Comparison of ENCODE assay signal across 1 cellular context in genomic region chr9:36503172-36504153, GRCh38.
TF ChIP-seq lines count a peak whose summit lies in the region.

No MANE protein-coding gene starts in this region.

TF ChIP-seq in HepG2, 621 proteins besides CTCF, POLR2A, EP300 and RAD21 (continued from another document and continues in another):
- no peak for TF ChIP-seq GABPA (IDR thresholded peaks at IDR 0.05; ENCODE audit: low read depth, low read length)
- peak; percentile 44; the same call in 1 of the 2 replicates for TF ChIP-seq GABPA (CRISPR knock-in tag; IDR thresholded peaks at IDR 0.05; ENCODE audit: low read depth)
- TF ChIP-seq ELF1 (CRISPR knock-in tag; IDR thresholded peaks at IDR 0.05) = 0 out of 2 replicates have a peak, but pooled peaks have one; percentile 32
- peak; percentile 29; the same call in 1 of the 2 replicates for TF ChIP-seq NFE2 (CRISPR knock-in tag; IDR thresholded peaks at IDR 0.05)
- no peak for TF ChIP-seq TSC22D2 (CRISPR knock-in tag; IDR thresholded peaks at IDR 0.05; ENCODE audit: borderline replicate concordance)
- no peak for TF ChIP-seq HES4 (CRISPR knock-in tag; IDR thresholded peaks at IDR 0.05; ENCODE audit: borderline replicate concordance)
- no peak for TF ChIP-seq ZNF781 (CRISPR knock-in tag; IDR thresholded peaks at IDR 0.05; ENCODE audit: borderline replicate concordance, not compliant biosample characterization)
- TF ChIP-seq ZNF709 (CRISPR knock-in tag; IDR thresholded peaks at IDR 0.05) = no peak
- TF ChIP-seq CCAR2 (optimal IDR thresholded peaks at IDR 0.05; ENCODE audit: low read depth, low read length) = no peak
- TF ChIP-seq ZFP62 (CRISPR knock-in tag; IDR thresholded peaks at IDR 0.05) = no peak
- peak; percentile 27; the same call in 1 of the 2 replicates for TF ChIP-seq MED1 (CRISPR knock-in tag; IDR thresholded peaks at IDR 0.05)
- TF ChIP-seq ZFP91 (CRISPR knock-in tag; IDR thresholded peaks at IDR 0.05; ENCODE audit: borderline replicate concordance) = no peak
- TF ChIP-seq SMARCE1 (IDR thresholded peaks at IDR 0.05; ENCODE audit: borderline replicate concordance) = no peak
- peak; percentile 76 for TF ChIP-seq ZNF121 (CRISPR knock-in tag; IDR thresholded peaks at IDR 0.05)
- TF ChIP-seq DDIT3 (CRISPR knock-in tag; IDR thresholded peaks at IDR 0.05) = no peak
- TF ChIP-seq LRRFIP1 (CRISPR knock-in tag; conservative IDR thresholded peaks at IDR 0.05) = no peak
- no peak for TF ChIP-seq YEATS2 (CRISPR knock-in tag; IDR thresholded peaks at IDR 0.05; ENCODE audit: borderline replicate concordance)
- 0 out of 2 replicates have a peak, but pooled peaks have one; percentile 45 for TF ChIP-seq ZNF770 (CRISPR knock-in tag; IDR thresholded peaks at IDR 0.05)
- TF ChIP-seq MNT (IDR thresholded peaks at IDR 0.05) = no peak
- 0 out of 2 replicates have a peak, but pooled peaks have one; percentile 56 for TF ChIP-seq MAFG (CRISPR knock-in tag; IDR thresholded peaks at IDR 0.05)
- TF ChIP-seq ETV5 (CRISPR knock-in tag; IDR thresholded peaks at IDR 0.05; ENCODE audit: borderline replicate concordance) = 0 out of 2 replicates have a peak, but pooled peaks have one; percentile 41
- 0 out of 2 replicates have a peak, but pooled peaks have one; percentile 11 for TF ChIP-seq ZNF644 (CRISPR knock-in tag; IDR thresholded peaks at IDR 0.05; ENCODE audit: low read depth)
- TF ChIP-seq TFE3 (CRISPR knock-in tag; IDR thresholded peaks at IDR 0.05) = no peak
- TF ChIP-seq DMAP1 (CRISPR knock-in tag; IDR thresholded peaks at IDR 0.05) = no peak
- no peak for TF ChIP-seq RFXAP (CRISPR knock-in tag; IDR thresholded peaks at IDR 0.05; ENCODE audit: borderline replicate concordance)
- no peak for TF ChIP-seq SP2 (CRISPR knock-in tag; IDR thresholded peaks at IDR 0.05)
- TF ChIP-seq MATR3 (CRISPR knock-in tag; IDR thresholded peaks at IDR 0.05) = no peak
- no peak for TF ChIP-seq SNAPC4 (CRISPR knock-in tag; IDR thresholded peaks at IDR 0.05)
- TF ChIP-seq NFE2L2 (IDR thresholded peaks at IDR 0.05; ENCODE audit: low read length) = peak; percentile 97
- peak; percentile 94 for TF ChIP-seq ZNF7 (CRISPR knock-in tag; IDR thresholded peaks at IDR 0.05)
- no peak for TF ChIP-seq PAWR (CRISPR knock-in tag; IDR thresholded peaks at IDR 0.05; ENCODE audit: borderline replicate concordance)
- no peak for TF ChIP-seq ZNF230 (CRISPR knock-in tag; IDR thresholded peaks at IDR 0.05)
- TF ChIP-seq THAP7 (CRISPR knock-in tag; IDR thresholded peaks at IDR 0.05) = no peak
- TF ChIP-seq CHD2 (IDR thresholded peaks at IDR 0.05; ENCODE audit: low read depth, low read length) = no peak
- no peak for TF ChIP-seq ZNF570 (CRISPR knock-in tag; IDR thresholded peaks at IDR 0.05; ENCODE audit: borderline replicate concordance)
- TF ChIP-seq MAFK (conservative IDR thresholded peaks at IDR 0.05 in 1 of 2, IDR thresholded peaks at IDR 0.05 in 1 of 2; ENCODE audit: low read length in 2 of 2) = peak; percentile 70 to 79
- TF ChIP-seq ZMYM3 (CRISPR knock-in tag; IDR thresholded peaks at IDR 0.05) = peak; percentile 39; the same call in 1 of the 2 replicates
- no peak for TF ChIP-seq SP1 (IDR thresholded peaks at IDR 0.05)
- TF ChIP-seq SP1 (CRISPR knock-in tag; IDR thresholded peaks at IDR 0.05) = no peak
- no peak for TF ChIP-seq MTF2 (CRISPR knock-in tag; IDR thresholded peaks at IDR 0.05; ENCODE audit: borderline replicate concordance)
- no peak for TF ChIP-seq TOPORS (CRISPR knock-in tag; IDR thresholded peaks at IDR 0.05)
- peak; percentile 32; the same call in 1 of the 2 replicates for TF ChIP-seq MAFF (IDR thresholded peaks at IDR 0.05; ENCODE audit: low read depth, low read length)
- no peak for TF ChIP-seq EEA1 (CRISPR knock-in tag; IDR thresholded peaks at IDR 0.05; ENCODE audit: borderline replicate concordance)
- 0 out of 2 replicates have a peak, but pooled peaks have one; percentile 10 for TF ChIP-seq ARID5B (CRISPR knock-in tag; IDR thresholded peaks at IDR 0.05)
